Comparison of ENCODE assay signal across 23 cellular contexts in genomic region chr2:66772618-66773017, GRCh38.
A peak's percentile ranks its signal among the peaks of the same experiment; 100 is the strongest.
DNase-seq lines count a peak whose midpoint lies in the region; ATAC-seq, FAIRE-seq and TF ChIP-seq lines count a peak whose summit lies in the region.
"Had no signal": no experiment of that assay in that cellular context is flagged by ENCODE, and none has a peak within 500 bp of the region (broad histone marks: within the 10 kb centered on the region; RNA-seq: fewer than 3 reads in every experiment).

No MANE protein-coding gene starts in this region.

- H3K9me2 ChIP-seq in GM23338 (ENCODE audit: insufficient read depth) = peaks cover 7% of the 10 kb centered on the region

- no peak overlapping the region for H3K9ac ChIP-seq in HepG2 (ENCODE audit: insufficient read depth, low read depth, low read length)

- H3K4me3 Mint-ChIP-seq in GM23338 = no peak overlapping the region
- no peak overlapping the region for H3K4me3 Mint-ChIP-seq in activated CD4-positive, alpha-beta memory T cell treated with anti-CD3 and anti-CD28 coated beads, Interleukin-2, amount 10 ng/mL, durations not matched to agents 7 days and 5 days
- H3K4me3 Mint-ChIP-seq: activated naive CD8-positive, alpha-beta T cell treated with anti-CD3 and anti-CD28 coated beads, Interleukin-2, amount 50 U/mL, for 24 hours; activated T-cell treated with anti-CD3 and anti-CD28 coated beads, Interleukin-2, amount 50 U/mL, for 24 hours; brain; CD4-positive, alpha-beta T cell had no signal

- H3K36me3 ChIP-seq in GM23338 (ENCODE audit: insufficient read depth) (no peaks in the 10 kb centered on the region), HepG2 (replicated peaks in 1 of 2; ENCODE audit: control insufficient read depth in 1 of 2, insufficient read depth in 2 of 2, low read length in 2 of 2) (no peaks in the 10 kb centered on the region)
- H3K36me3 ChIP-seq: colonic mucosa, SJCRH30, upper lobe of left lung had no signal

- H3K9me3 ChIP-seq in HepG2 (ENCODE audit: low read length) = no peaks in the 10 kb centered on the region
- H3K9me3 ChIP-seq: colonic mucosa, psoas muscle, SJCRH30, upper lobe of left lung had no signal

- H3K9me3 Mint-ChIP-seq in GM23338 = no peaks in the 10 kb centered on the region
- peaks cover 6% of the 10 kb centered on the region for H3K9me3 Mint-ChIP-seq in activated CD4-positive, alpha-beta memory T cell treated with anti-CD3 and anti-CD28 coated beads, Interleukin-2, amount 10 ng/mL, durations not matched to agents 7 days and 5 days
- H3K9me3 Mint-ChIP-seq: activated naive CD8-positive, alpha-beta T cell treated with anti-CD3 and anti-CD28 coated beads, Interleukin-2, amount 50 U/mL, for 24 hours had no signal

- no peaks in the 10 kb centered on the region for H3K4me1 Mint-ChIP-seq in GM23338
- no peaks in the 10 kb centered on the region for H3K4me1 Mint-ChIP-seq in activated CD4-positive, alpha-beta memory T cell treated with anti-CD3 and anti-CD28 coated beads, Interleukin-2, amount 10 ng/mL, durations not matched to agents 7 days and 5 days
- H3K4me1 Mint-ChIP-seq: activated naive CD8-positive, alpha-beta T cell treated with anti-CD3 and anti-CD28 coated beads, Interleukin-2, amount 50 U/mL, for 24 hours; brain had no signal

- no peak for TF ChIP-seq POLR2A in HepG2 (IDR thresholded peaks at IDR 0.05; ENCODE audit: insufficient read depth in 1 of 2, low read depth in 2 of 2, low read length in 2 of 2)

- no peaks in the 10 kb centered on the region for H3K79me2 ChIP-seq in GM23338 (replicated peaks; ENCODE audit: insufficient read depth)
- no peaks in the 10 kb centered on the region for H3K79me2 ChIP-seq in HepG2 (ENCODE audit: insufficient read depth, low read length)

- no peak overlapping the region for H3K27ac ChIP-seq in GM23338 (ENCODE audit: low read depth)
- H3K27ac ChIP-seq in HepG2 (ENCODE audit: extremely low read length, insufficient read depth, low read length) = no peak overlapping the region
- H3K27ac ChIP-seq: colonic mucosa, psoas muscle, SJCRH30, upper lobe of left lung had no signal

- intact Hi-C loops in HepG2 (cut with micrococcal nuclease; ENCODE audit: unreplicated experiment) = no loop called here

- TF ChIP-seq EP300 in HepG2 (IDR thresholded peaks at IDR 0.05; ENCODE audit: low read depth in 2 of 2, low read length in 2 of 2) = no peak
- TF ChIP-seq EP300 in HepG2 (CRISPR knock-in tag; IDR thresholded peaks at IDR 0.05; ENCODE audit: borderline replicate concordance) = no peak

- BruUV-seq in HepG2 (replicated peaks; lab: Mats Ljungman, UMichigan) = no TSS peak

- no peak for FAIRE-seq in HepG2 (lab: Jason Lieb, UNC)
- FAIRE-seq: RCC 7860 had no signal

- no peaks in the 10 kb centered on the region for H4K20me1 ChIP-seq in GM23338 (replicated peaks; ENCODE audit: insufficient read depth)
- H4K20me1 ChIP-seq in HepG2 (ENCODE audit: insufficient read depth, low read length) = no peaks in the 10 kb centered on the region

- ATAC-seq in GM23338 (peak; percentile 40; the same call in 2 of the 3 replicates), HepG2 (peak; percentile 67), HG02885 (IDR thresholded peaks at IDR 0.05; ENCODE audit: poor library complexity, unreplicated experiment) (no peak)
- ATAC-seq: activated naive CD8-positive, alpha-beta T cell treated with anti-CD3 and anti-CD28 coated beads, Interleukin-2, amount 50 U/mL, for 24 hours; psoas muscle had no signal

- H3K27me3 ChIP-seq in GM23338 (ENCODE audit: insufficient read depth) (no peaks in the 10 kb centered on the region), HepG2 (ENCODE audit: control insufficient read depth in 1 of 2, insufficient read depth in 2 of 2, low read length in 2 of 2) (no peaks in the 10 kb centered on the region)
- H3K27me3 ChIP-seq: colonic mucosa, SJCRH30, upper lobe of left lung had no signal

- no peaks in the 10 kb centered on the region for H3K36me3 Mint-ChIP-seq in GM23338 (ENCODE audit: low read depth)
- no peaks in the 10 kb centered on the region for H3K36me3 Mint-ChIP-seq in activated CD4-positive, alpha-beta memory T cell treated with anti-CD3 and anti-CD28 coated beads, Interleukin-2, amount 10 ng/mL, durations not matched to agents 7 days and 5 days (ENCODE audit: low read depth)
- H3K36me3 Mint-ChIP-seq: brain had no signal

- no peak overlapping the region for H3K27ac Mint-ChIP-seq in GM23338
- H3K27ac Mint-ChIP-seq in activated CD4-positive, alpha-beta memory T cell treated with anti-CD3 and anti-CD28 coated beads, Interleukin-2, amount 10 ng/mL, durations not matched to agents 7 days and 5 days = no peak overlapping the region
- H3K27ac Mint-ChIP-seq: activated naive CD8-positive, alpha-beta T cell treated with anti-CD3 and anti-CD28 coated beads, Interleukin-2, amount 50 U/mL, for 24 hours; activated T-cell treated with anti-CD3 and anti-CD28 coated beads, Interleukin-2, amount 50 U/mL, for 24 hours; brain; CD4-positive, alpha-beta T cell had no signal

- H3K4me3 ChIP-seq in GM23338 (no peak overlapping the region), LNCaP clone FGC (ENCODE audit: low read depth, low read length) (no peak overlapping the region), choroid plexus epithelial cell (ENCODE audit: low read depth, low read length) (no peak overlapping the region), HepG2 (replicated peaks in 1 of 3; ENCODE audit: insufficient read depth in 1 of 3, low read depth in 2 of 3, low read length in 3 of 3) (no peak overlapping the region)
- H3K4me3 ChIP-seq: colonic mucosa, psoas muscle, SJCRH30, upper lobe of left lung had no signal

- no peaks in the 10 kb centered on the region for H3F3A ChIP-seq in GM23338 (replicated peaks; ENCODE audit: low read depth)

- no peak overlapping the region for H3K4me2 ChIP-seq in GM23338
- no peak overlapping the region for H3K4me2 ChIP-seq in HepG2 (ENCODE audit: low read depth, low read length)

- peak; percentile 13 for DNase-seq in GM23338 (ENCODE audit: low spot score)
- DNase-seq in LNCaP clone FGC (ENCODE audit: low read depth) = no peak
- peak; percentile 15 for DNase-seq in choroid plexus epithelial cell (ENCODE audit: low read depth)
- no peak for DNase-seq in HepG2 (ENCODE audit: low spot score)
- no peak for DNase-seq in amygdala (lab: John Stamatoyannopoulos, UW)
- DNase-seq in AG08395 (ENCODE audit: low spot score) = no peak
- no peak for DNase-seq in activated CD4-positive, alpha-beta memory T cell treated with anti-CD3 and anti-CD28 coated beads, Interleukin-2, amount 10 ng/mL, durations not matched to agents 7 days and 5 days
- DNase-seq: activated CD4-positive, alpha-beta T cell treated with anti-CD3 and anti-CD28 coated beads for 1 hour; activated gamma-delta T cell treated with Interleukin-2 at 50 U/mL for 16 hours; activated naive CD8-positive, alpha-beta T cell treated with anti-CD3 and anti-CD28 coated beads, Interleukin-2, amount 50 U/mL, for 24 hours; activated T-cell treated with anti-CD3 and anti-CD28 coated beads, Interleukin-2, amount 50 U/mL, for 24 hours; CD4-positive, alpha-beta T cell; colonic mucosa; GDM1; NCI-H1092 treated with DMSO at 0.1 percent for 48 hours; NCI-H2029; psoas muscle; SJCRH30; T-helper 1 cell; upper lobe of left lung had no signal

- TF ChIP-seq CTCF in GM23338 (conservative IDR thresholded peaks at IDR 0.05; ENCODE audit: low read depth in 2 of 2) (peak in 1 of 2 experiments; percentile 55; a peak in 3 of 4 replicates), LNCaP clone FGC (IDR thresholded peaks at IDR 0.05; ENCODE audit: control insufficient read depth, extremely low read depth, insufficient read depth) (peak; percentile 4; the same call in 1 of the 2 replicates), choroid plexus epithelial cell (conservative IDR thresholded peaks at IDR 0.05; ENCODE audit: low read depth, low read length) (peak; percentile 28), HepG2 (CRISPR knock-in tag; IDR thresholded peaks at IDR 0.05) (peak; percentile 45)

- in situ Hi-C loops in HepG2 (cut with HindIII; ENCODE audit: extremely low pct_ligation_motif_present, low pct_unique_long_range_greater_than_20kb) = no loop called here

- H2AFZ ChIP-seq in GM23338 = 0 out of 2 replicates have a peak overlapping the region, but pooled peaks have one; percentile 47
- no peak overlapping the region for H2AFZ ChIP-seq in HepG2 (ENCODE audit: low read length)

- no peak for TF ChIP-seq RAD21 in HepG2 (CRISPR knock-in tag; IDR thresholded peaks at IDR 0.05)

- H3K4me1 ChIP-seq in GM23338 (ENCODE audit: insufficient read depth) (no peaks in the 10 kb centered on the region), HepG2 (ENCODE audit: insufficient read depth, low read length) (no peaks in the 10 kb centered on the region)
- H3K4me1 ChIP-seq: colonic mucosa, psoas muscle, SJCRH30, upper lobe of left lung had no signal

- peaks cover 2% of the 10 kb centered on the region for H3K27me3 Mint-ChIP-seq in GM23338 (ENCODE audit: insufficient read depth, low read depth, poor library complexity)
- no peaks in the 10 kb centered on the region for H3K27me3 Mint-ChIP-seq in activated CD4-positive, alpha-beta memory T cell treated with anti-CD3 and anti-CD28 coated beads, Interleukin-2, amount 10 ng/mL, durations not matched to agents 7 days and 5 days
- H3K27me3 Mint-ChIP-seq: activated naive CD8-positive, alpha-beta T cell treated with anti-CD3 and anti-CD28 coated beads, Interleukin-2, amount 50 U/mL, for 24 hours; activated T-cell treated with anti-CD3 and anti-CD28 coated beads, Interleukin-2, amount 50 U/mL, for 24 hours; CD4-positive, alpha-beta T cell had no signal

- 3% methylated on average over 1 of the region's 1 CpG for WGBS in HepG2 (ENCODE audit: low lambda C conversion rate)

- CTCF ChIA-PET in HepG2 (lab: Yijun Ruan, JAX; ENCODE audit: low intra/inter-chr PET ratio, low total read pairs) = no interaction called here
- CTCF ChIA-PET in activated CD4-positive, alpha-beta memory T cell treated with anti-CD3 and anti-CD28 coated beads, Interleukin-2, amount 10 ng/mL, durations not matched to agents 7 days and 5 days (lab: Charles Lee) = no interaction called here

- POLR2A ChIA-PET in HepG2 (lab: Yijun Ruan, JAX) = no interaction called here
- POLR2A ChIA-PET in activated CD4-positive, alpha-beta memory T cell treated with anti-CD3 and anti-CD28 coated beads, Interleukin-2, amount 10 ng/mL, durations not matched to agents 7 days and 5 days (lab: Charles Lee) = no interaction called here

TF ChIP-seq in HepG2, 621 proteins besides CTCF, POLR2A, EP300 and RAD21:
- no peak for TF ChIP-seq ATF1 (CRISPR knock-in tag; IDR thresholded peaks at IDR 0.05)
- no peak for TF ChIP-seq HNF4G (IDR thresholded peaks at IDR 0.05; ENCODE audit: borderline replicate concordance, low read depth, low read length)
- no peak for TF ChIP-seq HNF4G (CRISPR knock-in tag; IDR thresholded peaks at IDR 0.05; ENCODE audit: borderline replicate concordance, low read depth)
- TF ChIP-seq STAG1 (CRISPR knock-in tag; IDR thresholded peaks at IDR 0.05) = peak; percentile 36

Comparison
In these comparisons a context has a peak if more than half of its experiments do, and no peak if none do; other contexts are left out.
1. DNase-seq: peak in GM23338 (single experiment) and choroid plexus epithelial cell (single experiment); none in LNCaP clone FGC (single experiment), HepG2 (single experiment), amygdala (0 of 56), AG08395 (single experiment) and activated CD4-positive, alpha-beta memory T cell treated with anti-CD3 and anti-CD28 coated beads, Interleukin-2, amount 10 ng/mL, durations not matched to agents 7 days and 5 days (single experiment).